In genomic region chr2:54114479-54114878, GRCh38 we compare ENCODE assay signal across 8 cellular contexts. TPM values are rescaled to one million over a fixed set of nuclear protein-coding genes. Genes with fewer than 3 reads are reported as not detected.
DNase-seq lines count a peak whose midpoint lies in the region; ATAC-seq and TF ChIP-seq lines count a peak whose summit lies in the region.
"Not testable (repeated sequence)": the region's sequence is repeated elsewhere in the genome, so short reads cannot be mapped to it uniquely, and the experiment has no call there.

No MANE protein-coding gene starts in this region.

- H4K91ac ChIP-seq in IMR-90 (ENCODE audit: insufficient read depth, low read depth, low read length): peak overlapping the region; percentile 54
- H4K91ac ChIP-seq in neuronal stem cell (ENCODE audit: low read depth, low read length, poor library complexity): not testable (repeated sequence)

- TF ChIP-seq RAD21 in IMR-90 (IDR thresholded peaks at IDR 0.05; ENCODE audit: low read length); SK-N-SH (IDR thresholded peaks at IDR 0.05; ENCODE audit: low read length): not testable (repeated sequence)

- ATAC-seq in IMR-90 (ENCODE audit: low read depth); activated naive CD4-positive, alpha-beta T cell treated with anti-CD3 and anti-CD28 coated beads, Interleukin-2, amount 50 U/mL, for 72 hours: not testable (repeated sequence)

- H3K27ac ChIP-seq in BLaER1 treated with 17β-estradiol and CSF1 and Interleukin-3, amounts not matched to agents 10 nM and 100 nM: peak overlapping the region; percentile 97 to 100 (median 99); a peak in 21 of 22 replicates
- H3K27ac ChIP-seq in IMR-90 (ENCODE audit: insufficient read depth, low read length): not testable (repeated sequence)
- H3K27ac ChIP-seq in SK-N-SH (ENCODE audit: low read depth in 2 of 2, low read length in 1 of 2) (peak overlapping the region; percentile 98 to 100; a peak in 3 of 4 replicates), neuronal stem cell (replicated peaks; ENCODE audit: low read length) (peak overlapping the region; percentile 3), suprapubic skin (peak overlapping the region; percentile 100)

- H3K4ac ChIP-seq in IMR-90 (ENCODE audit: low read depth, low read length): peak overlapping the region; percentile 99; the same call in 1 of the 2 replicates
- not testable (repeated sequence) for H3K4ac ChIP-seq in neuronal stem cell (ENCODE audit: low read length)

- not testable (repeated sequence) for H3K18ac ChIP-seq in IMR-90 (ENCODE audit: low read depth, low read length); neuronal stem cell (ENCODE audit: low read length)

- H3K4me2 ChIP-seq in BLaER1 treated with 17β-estradiol and CSF1 and Interleukin-3, amounts not matched to agents 10 nM and 100 nM: peak overlapping the region; percentile 55 to 82 (median 72)
- H3K4me2 ChIP-seq in IMR-90 (ENCODE audit: low read depth, low read length) (peak overlapping the region; percentile 70; the same call in 1 of the 2 replicates), SK-N-SH (peak overlapping the region; percentile 86)
- H3K4me2 ChIP-seq in neuronal stem cell (ENCODE audit: insufficient read depth, low read length, poor library complexity, severe bottlenecking): not testable (repeated sequence)

- peak overlapping the region; percentile 55; the same call in 1 of the 2 replicates for H2AK5ac ChIP-seq in IMR-90 (ENCODE audit: low read depth, low read length)
- not testable (repeated sequence) for H2AK5ac ChIP-seq in neuronal stem cell (ENCODE audit: low read depth, low read length)

- H2BK5ac ChIP-seq in IMR-90 (ENCODE audit: low read depth, low read length, poor library complexity, severe bottlenecking): peak overlapping the region; percentile 98
- H2BK5ac ChIP-seq in neuronal stem cell (ENCODE audit: low read length): not testable (repeated sequence)

- H2BK15ac ChIP-seq in IMR-90 (ENCODE audit: low read depth, low read length); neuronal stem cell (ENCODE audit: low read length): not testable (repeated sequence)

- peaks cover 19 to 31% of the 10 kb centered on the region in 2 donors for H3K36me3 Mint-ChIP-seq in activated naive CD4-positive, alpha-beta T cell treated with anti-CD3 and anti-CD28 coated beads, Interleukin-2, amount 50 U/mL, for 72 hours
- peaks cover 0 to 17% (median 15%) of the 10 kb centered on the region in 3 donors for H3K36me3 Mint-ChIP-seq in immature natural killer cell

- H3K23ac ChIP-seq in IMR-90 (ENCODE audit: low read depth, low read length): peak overlapping the region; percentile 91; the same call in 1 of the 2 replicates
- H3K23ac ChIP-seq in neuronal stem cell (ENCODE audit: low read depth, low read length, poor library complexity): not testable (repeated sequence)

- not testable (repeated sequence) for H2AK9ac ChIP-seq in IMR-90 (replicated peaks; ENCODE audit: low read depth, low read length, poor library complexity)

- H2AFZ ChIP-seq in IMR-90 (replicated peaks; ENCODE audit: low read length, poor library complexity): not testable (repeated sequence)
- peak overlapping the region; percentile 92; the same call in 1 of the 2 replicates for H2AFZ ChIP-seq in SK-N-SH (ENCODE audit: low read depth)
- H2AFZ ChIP-seq in neuronal stem cell (ENCODE audit: low read length): peak overlapping the region; percentile 96

- peaks cover 4 to 12% of the 10 kb centered on the region in 2 experiments; a peak in 2 of 4 replicates for H3K79me1 ChIP-seq in IMR-90 (ENCODE audit: low read depth in 1 of 2, low read length in 2 of 2)
- H3K79me1 ChIP-seq in neuronal stem cell (ENCODE audit: low read depth, low read length): not testable (repeated sequence)

- H3K27me3 ChIP-seq in BLaER1 treated with 17β-estradiol and CSF1 and Interleukin-3, amounts not matched to agents 10 nM and 100 nM; IMR-90 (ENCODE audit: control insufficient read depth, insufficient read depth, low read length); SK-N-SH (ENCODE audit: insufficient read depth); endocrine pancreas (ENCODE audit: control insufficient read depth, insufficient read depth, low read length); neuronal stem cell (ENCODE audit: control insufficient read depth in 3 of 3, insufficient read depth in 3 of 3, low read depth in 1 of 3, low read length in 3 of 3); suprapubic skin: not testable (repeated sequence)

- peak overlapping the region; percentile 91 to 99 (median 98) for H3K4me3 Mint-ChIP-seq in immature natural killer cell

- not testable (repeated sequence) for H3F3A ChIP-seq in SK-N-SH (replicated peaks; ENCODE audit: insufficient read depth)

- not testable (repeated sequence) for H3K9me2 ChIP-seq in SK-N-SH

- H3K36me3 ChIP-seq in BLaER1 treated with 17β-estradiol and CSF1 and Interleukin-3, amounts not matched to agents 10 nM and 100 nM: peaks cover 0 to 27% (median under 1%) of the 10 kb centered on the region in 11 experiments; a peak in 9 of 22 replicates
- H3K36me3 ChIP-seq in IMR-90 (ENCODE audit: control insufficient read depth, insufficient read depth, low read length); SK-N-SH (replicated peaks in 1 of 2; ENCODE audit: control insufficient read depth in 1 of 2, insufficient read depth in 2 of 2, low read length in 1 of 2); endocrine pancreas (ENCODE audit: control insufficient read depth, insufficient read depth, low read length); neuronal stem cell (replicated peaks in 1 of 2; ENCODE audit: control insufficient read depth in 2 of 2, insufficient read depth in 2 of 2, low read length in 2 of 2); suprapubic skin: not testable (repeated sequence)

- not testable (repeated sequence) for TF ChIP-seq EP300 in SK-N-SH (IDR thresholded peaks at IDR 0.05; ENCODE audit: borderline replicate concordance in 1 of 2, low read depth in 1 of 2, low read length in 1 of 2); suprapubic skin (IDR thresholded peaks at IDR 0.05)

- TF ChIP-seq CTCF in IMR-90 (conservative IDR thresholded peaks at IDR 0.05; ENCODE audit: low read depth, low read length); SK-N-SH (IDR thresholded peaks at IDR 0.05); suprapubic skin (IDR thresholded peaks at IDR 0.05): not testable (repeated sequence)

- H3K9ac ChIP-seq in BLaER1 treated with 17β-estradiol and CSF1 and Interleukin-3, amounts not matched to agents 10 nM and 100 nM: peak overlapping the region in 10 of 11 experiments; percentile 95 to 99 (median 97); a peak in 20 of 22 replicates
- H3K9ac ChIP-seq in IMR-90 (ENCODE audit: low read depth, low read length) (peak overlapping the region; percentile 97; the same call in 1 of the 2 replicates), SK-N-SH (peak overlapping the region; percentile 100; the same call in 1 of the 2 replicates)
- not testable (repeated sequence) for H3K9ac ChIP-seq in endocrine pancreas (ENCODE audit: control insufficient read depth, insufficient read depth, low read length); neuronal stem cell (ENCODE audit: low read depth, low read length, poor library complexity)

- dilution Hi-C loops in IMR-90 (cut with HindIII; ENCODE audit: low sequenced_read_pairs, unreplicated experiment): not testable (repeated sequence)

- H3K9me3 Mint-ChIP-seq in activated naive CD4-positive, alpha-beta T cell treated with anti-CD3 and anti-CD28 coated beads, Interleukin-2, amount 50 U/mL, for 72 hours; immature natural killer cell: not testable (repeated sequence)

- not testable (repeated sequence) for H2BK12ac ChIP-seq in neuronal stem cell (ENCODE audit: low read length)

- not testable (repeated sequence) for H2BK20ac ChIP-seq in IMR-90 (ENCODE audit: low read depth, low read length)

- POLR2A ChIA-PET in IMR-90 (lab: Charles Lee; ENCODE audit: unreplicated experiment) (interaction anchor here (0.7 kb wide), 2 partner anchors 565 to 606 kb away, joined by 5 to 14 read pairs; no protein-coding TSS in a partner anchor), SK-N-SH (lab: Yijun Ruan, JAX) (interaction anchor here (1.1 to 1.5 kb wide), 2 partner anchors 8 to 216 kb away, joined by 3 to 4 read pairs; a partner anchor contains a TSS)

- not testable (repeated sequence) for H3K9me1 ChIP-seq in IMR-90 (ENCODE audit: insufficient read depth, low read length)

- peaks cover 21 to 33% (median 30%) of the 10 kb centered on the region in 11 experiments for H3K9me3 ChIP-seq in BLaER1 treated with 17β-estradiol and CSF1 and Interleukin-3, amounts not matched to agents 10 nM and 100 nM (replicated peaks in 1 of 11)
- not testable (repeated sequence) for H3K9me3 ChIP-seq in IMR-90 (ENCODE audit: control insufficient read depth, insufficient read depth, low read length); SK-N-SH; endocrine pancreas (ENCODE audit: control insufficient read depth, low read length); neuronal stem cell (replicated peaks in 1 of 2; ENCODE audit: control insufficient read depth in 2 of 2, insufficient read depth in 1 of 2, low read depth in 1 of 2, low read length in 2 of 2); suprapubic skin

- CTCF ChIA-PET in IMR-90 (lab: Yijun Ruan, JAX): not testable (repeated sequence)
- CTCF ChIA-PET in SK-N-SH (lab: Yijun Ruan, JAX): interaction anchor here (0.6 to 2.3 kb wide), 4 partner anchors 10 to 590 kb away, joined by 3 to 8 read pairs (median 4); no protein-coding TSS in a partner anchor

- H2BK120ac ChIP-seq in IMR-90 (ENCODE audit: low read depth, low read length); neuronal stem cell (ENCODE audit: low read depth, low read length): not testable (repeated sequence)

- TF ChIP-seq POLR2A in IMR-90 (IDR thresholded peaks at IDR 0.05; ENCODE audit: low read depth, low read length); suprapubic skin (IDR thresholded peaks at IDR 0.05): not testable (repeated sequence)

- DNase-seq in IMR-90; SK-N-SH; activated naive CD4-positive, alpha-beta T cell treated with anti-CD3 and anti-CD28 coated beads, Interleukin-2, amount 50 U/mL, for 72 hours (ENCODE audit: low spot score in 2 of 2); immature natural killer cell; neuronal stem cell (ENCODE audit: low spot score); suprapubic skin (ENCODE audit: low spot score in 2 of 2): not testable (repeated sequence)

- in situ Hi-C loops in IMR-90 (cut with MboI; ENCODE audit: low sequenced_read_pairs): loop anchor here (10.0 kb wide), 1 partner anchor 590 kb away; no protein-coding TSS in a partner anchor

- peak overlapping the region; percentile 99 for H3K27ac Mint-ChIP-seq in activated naive CD4-positive, alpha-beta T cell treated with anti-CD3 and anti-CD28 coated beads, Interleukin-2, amount 50 U/mL, for 72 hours
- peak overlapping the region; percentile 99 for H3K27ac Mint-ChIP-seq in immature natural killer cell

- H3K79me2 ChIP-seq in SK-N-SH (ENCODE audit: insufficient read depth): peaks cover 12% of the 10 kb centered on the region; the same call in 1 of the 2 replicates

- peak overlapping the region; percentile 99; the same call in 1 of the 2 replicates for H4K5ac ChIP-seq in IMR-90 (ENCODE audit: low read depth, low read length)

- peaks cover 7 to 11% (median 9%) of the 10 kb centered on the region in 10 experiments; a peak in 15 of 20 replicates for H3K4me1 ChIP-seq in BLaER1 treated with 17β-estradiol and CSF1 and Interleukin-3, amounts not matched to agents 10 nM and 100 nM
- H3K4me1 ChIP-seq in IMR-90 (ENCODE audit: control insufficient read depth, insufficient read depth, low read length); endocrine pancreas (ENCODE audit: control insufficient read depth, insufficient read depth, low read length); neuronal stem cell (ENCODE audit: control insufficient read depth in 2 of 2, insufficient read depth in 1 of 2, low read depth in 1 of 2, low read length in 2 of 2): not testable (repeated sequence)
- peaks cover 0 to 11% of the 10 kb centered on the region in 2 experiments; a peak in 2 of 4 replicates for H3K4me1 ChIP-seq in SK-N-SH (ENCODE audit: control insufficient read depth in 1 of 2, insufficient read depth in 2 of 2, low read depth in 1 of 2, low read length in 1 of 2)
- H3K4me1 ChIP-seq in suprapubic skin: peaks cover 10% of the 10 kb centered on the region

- peak overlapping the region; percentile 90 to 99; a peak in 3 of 4 replicates for H4K8ac ChIP-seq in IMR-90 (ENCODE audit: low read depth in 2 of 2, low read length in 2 of 2)
- not testable (repeated sequence) for H4K8ac ChIP-seq in neuronal stem cell (ENCODE audit: low read depth, low read length)

- H4K20me1 ChIP-seq in BLaER1 treated with 17β-estradiol and CSF1 and Interleukin-3, amounts not matched to agents 10 nM and 100 nM; IMR-90 (ENCODE audit: insufficient read depth, low read length); SK-N-SH (ENCODE audit: insufficient read depth): not testable (repeated sequence)

- peaks cover 21 to 30% of the 10 kb centered on the region in 2 donors for H3K4me1 Mint-ChIP-seq in immature natural killer cell

- peaks cover 6 to 12% (median 10%) of the 10 kb centered on the region in 3 donors for H3K27me3 Mint-ChIP-seq in immature natural killer cell (ENCODE audit: low read depth in 3 of 3)

- WGBS in IMR-90 (ENCODE audit: extremely low coverage in 2 of 2, insufficient read length in 1 of 2), 2 experiments: no CpG with 5 or more reads among the region's 6 CpGs
- 95% methylated on average over 6 of the region's 6 CpGs for WGBS in SK-N-SH (ENCODE audit: low lambda C conversion rate)
- WGBS in neuronal stem cell (ENCODE audit: extremely low coverage in 2 of 2, insufficient read length in 2 of 2, insufficient replicate concordance in 1 of 2), 2 donors: no CpG with 5 or more reads among the region's 6 CpGs
- 90% methylated on average over 6 of the region's 6 CpGs for WGBS in suprapubic skin

- not testable (repeated sequence) for H3K56ac ChIP-seq in IMR-90 (ENCODE audit: extremely low read depth, insufficient read depth, low read length)

- peak overlapping the region; percentile 66 to 79 (median 71); a peak in 18 of 20 replicates for H3K4me3 ChIP-seq in BLaER1 treated with 17β-estradiol and CSF1 and Interleukin-3, amounts not matched to agents 10 nM and 100 nM
- H3K4me3 ChIP-seq in IMR-90 (ENCODE audit: insufficient read depth, low read depth, low read length); suprapubic skin: not testable (repeated sequence)
- peak overlapping the region; percentile 76 to 78 for H3K4me3 ChIP-seq in SK-N-SH (ENCODE audit: low read depth in 2 of 2, low read length in 1 of 2)
- H3K4me3 ChIP-seq in endocrine pancreas (ENCODE audit: control insufficient read depth, insufficient read depth, low read length): peak overlapping the region; percentile 90
- H3K4me3 ChIP-seq in neuronal stem cell (ENCODE audit: low read length in 2 of 2): peak overlapping the region in 1 of 2 donors; percentile 82

- not testable (repeated sequence) for BruUV-seq in IMR-90 (replicated peaks; lab: Mats Ljungman, UMichigan)

- intact Hi-C loops in IMR-90 (cut with micrococcal nuclease): loop anchor here (2.0 kb wide), 2 partner anchors 342 to 590 kb away; partner anchors contain the start of gene SPTBN1

- peak overlapping the region; percentile 99 for H3K14ac ChIP-seq in IMR-90 (replicated peaks; ENCODE audit: low read depth, low read length)
- not testable (repeated sequence) for H3K14ac ChIP-seq in neuronal stem cell (ENCODE audit: low read length)

RNA-seq across cellular contexts. Expression of gene ACYP2, which starts 0.9 kb away (rescaled TPM):
- 3.9 and 5.8 TPM in 2 replicates for total RNA-seq in IMR-90 (2012; rRNA removed)
- 5.9 and 7.4 TPM in 2 replicates for polyA plus RNA-seq in IMR-90 (2012; rRNA removed)
- polyA plus RNA-seq in IMR-90 (2012; cell fraction: cytosol; rRNA removed): 3.6 and 5.3 TPM in 2 replicates
- 1.6 and 3.7 TPM in 2 replicates for polyA plus RNA-seq in IMR-90 (2012; cell fraction: nucleus; rRNA removed; ENCODE audit: low replicate concordance)
- polyA plus RNA-seq in SK-N-SH (2012; rRNA removed): 7.6 and 8.8 TPM in 2 replicates
- polyA plus RNA-seq in SK-N-SH (2012; cell fraction: cytosol; rRNA removed): 11.1 and 12.5 TPM in 2 replicates
- 3.7 and 4.8 TPM in 2 replicates for polyA plus RNA-seq in SK-N-SH (2012; cell fraction: nucleus; rRNA removed)
- total RNA-seq in activated naive CD4-positive, alpha-beta T cell treated with anti-CD3 and anti-CD28 coated beads, Interleukin-2, amount 50 U/mL, for 72 hours: 10 to 100 TPM in 1 of 2 donors, 1 to 10 TPM in 1; 6.3 to 10.8 TPM
- polyA plus RNA-seq in immature natural killer cell: 10 to 100 TPM; 18.8 to 20.0 (median 19.6) TPM
- 14.2 TPM for polyA plus RNA-seq in neuronal stem cell (2013, experiment 1 of 2)
- polyA plus RNA-seq in neuronal stem cell (2013, experiment 2 of 2): 14.8 TPM
- 10 to 100 TPM in 3 of 4 donors, 1 to 10 TPM in 1; 9.1 to 20.2 (median 14.2) TPM for total RNA-seq in suprapubic skin
